In genomic region chr18:63025251-63025710, GRCh38 we compare ENCODE assay signal across 9 cellular contexts.
DNase-seq lines count a peak whose midpoint lies in the region; ATAC-seq and TF ChIP-seq lines count a peak whose summit lies in the region.
"Had no signal": no experiment of that assay in that cellular context is flagged by ENCODE, and none has a peak within 500 bp of the region (broad histone marks: within the 10 kb centered on the region; RNA-seq: fewer than 3 reads in every experiment).

No MANE protein-coding gene starts in this region.

- no peak overlapping the region for H3K4me3 ChIP-seq in right lobe of liver

- no peak for TF ChIP-seq POLR2A in right lobe of liver (IDR thresholded peaks at IDR 0.05)

- H3K27me3 ChIP-seq in right lobe of liver, result no peaks in the 10 kb centered on the region

- ATAC-seq in right lobe of liver (peak; percentile 50 to 77 (median 64)), T-cell (replicated peaks in 1 of 4) (no peak), GM19035 (IDR thresholded peaks at IDR 0.05; ENCODE audit: unreplicated experiment) (no peak)

- H3K27me3 Mint-ChIP-seq in brain, result peaks cover 11% of the 10 kb centered on the region
- H3K27me3 Mint-ChIP-seq in T-cell, result no peaks in the 10 kb centered on the region

- H3K36me3 Mint-ChIP-seq in brain (no peaks in the 10 kb centered on the region), T-cell (no peaks in the 10 kb centered on the region)

- H3K36me3 ChIP-seq in right lobe of liver, result no peaks in the 10 kb centered on the region

- H3K9me3 Mint-ChIP-seq in brain (no peaks in the 10 kb centered on the region), T-cell (no peaks in the 10 kb centered on the region)

- H3K4me3 Mint-ChIP-seq in brain, result no peak overlapping the region
- no peak overlapping the region for H3K4me3 Mint-ChIP-seq in T-cell

- H3K4me1 Mint-ChIP-seq in brain (no peaks in the 10 kb centered on the region), T-cell (no peaks in the 10 kb centered on the region)

- CTCF ChIA-PET in T-cell (lab: Charles Lee), result interaction anchor here in 1 of 2 donors (0.6 to 1.2 kb wide), 2 partner anchors 9 to 297 kb away, joined by 4 to 5 read pairs; no protein-coding TSS in a partner anchor

- DNase-seq in DMS79 (lab: John Stamatoyannopoulos, UW) (peak; percentile 7), NCI-H1092 (lab: John Stamatoyannopoulos, UW) (peak; percentile 71), right lobe of liver (no peak), T-cell (no peak)
- DNase-seq in activated CD4-positive, CD25-positive, alpha-beta regulatory T cell treated with anti-CD3 and anti-CD28 coated beads, Interleukin-2, amount 50 U/mL, for 72 hours, result no peak
- DNase-seq in stimulated activated CD4-positive, alpha-beta T cell treated with anti-CD3 and anti-CD28 coated beads, Interleukin-2, amount 100 ng/mL, for 24 hours, result no peak
- DNase-seq: T-helper 1 cell had no signal

- H3K27ac Mint-ChIP-seq in brain, result no peak overlapping the region
- no peak overlapping the region for H3K27ac Mint-ChIP-seq in T-cell

- 64% methylated on average over 3 of the region's 9 CpGs for WGBS in right lobe of liver (ENCODE audit: insufficient coverage, low coverage, low lambda C conversion rate, missing lambda C conversion rate)

- no peak overlapping the region for H3K27ac ChIP-seq in right lobe of liver

- intact Hi-C loops in right lobe of liver (cut with DNase I), result loop anchor here (10.0 kb wide), 1 partner anchor 300 kb away; no protein-coding TSS in a partner anchor

- H3K4me1 ChIP-seq in right lobe of liver, result no peaks in the 10 kb centered on the region

- TF ChIP-seq CTCF in brain (conservative IDR thresholded peaks at IDR 0.05) (peak; percentile 55 to 68), right lobe of liver (IDR thresholded peaks at IDR 0.05) (peak; percentile 26 to 46 (median 33))

- no peaks in the 10 kb centered on the region for H3K9me3 ChIP-seq in right lobe of liver

- POLR2A ChIA-PET in T-cell (lab: Charles Lee), result no interaction called here

Comparison
In these comparisons a context has a peak if more than half of its experiments do, and no peak if none do; other contexts are left out.
1. DNase-seq: peak in DMS79 (single experiment) and NCI-H1092 (single experiment); none in right lobe of liver (0 of 3), T-cell (0 of 34), activated CD4-positive, CD25-positive, alpha-beta regulatory T cell treated with anti-CD3 and anti-CD28 coated beads, Interleukin-2, amount 50 U/mL, for 72 hours (single experiment) and stimulated activated CD4-positive, alpha-beta T cell treated with anti-CD3 and anti-CD28 coated beads, Interleukin-2, amount 100 ng/mL, for 24 hours (0 of 2).
2. ATAC-seq: peak in right lobe of liver (4 of 4); none in T-cell (0 of 4) and GM19035 (single experiment).